ENCODE assay signal across 9 cellular contexts in the genomic region with DNA sequence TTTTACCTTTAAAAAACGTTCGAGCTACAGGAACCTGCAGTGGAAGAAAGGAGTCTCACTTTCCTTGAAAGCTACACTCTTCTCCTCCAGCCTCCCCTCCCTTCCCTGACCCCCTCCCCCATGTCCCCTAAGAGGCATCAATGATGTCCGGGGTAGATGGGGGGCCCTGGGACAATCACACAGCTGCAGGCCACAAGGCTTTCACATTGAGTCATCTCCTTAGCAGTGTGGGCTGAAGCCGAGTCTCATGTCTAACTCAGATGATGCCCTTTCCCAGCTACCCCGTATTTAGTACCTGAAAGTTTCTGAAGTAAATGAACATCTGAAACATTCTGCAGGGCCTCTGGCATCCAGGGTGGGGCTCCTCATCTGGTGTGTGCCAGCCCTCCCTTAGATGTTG. TPM values are rescaled to one million over a fixed set of nuclear protein-coding genes. Genes with fewer than 3 reads are reported as not detected.
DNase-seq lines count a peak whose midpoint lies in the region; ATAC-seq, FAIRE-seq and TF ChIP-seq lines count a peak whose summit lies in the region.
"Had no signal": no experiment of that assay in that cellular context is flagged by ENCODE, and none has a peak within 500 bp of the region (broad histone marks: within the 10 kb centered on the region; RNA-seq: fewer than 3 reads in every experiment).

No MANE protein-coding gene starts in this region.

- H3K27me3 ChIP-seq in gastrocnemius medialis, result peaks cover 5 to 7% (median 6%) of the 10 kb centered on the region in 3 donors

- ATAC-seq in GM21381 (IDR thresholded peaks at IDR 0.05; ENCODE audit: unreplicated experiment) (peak; percentile 78), HG03442 (IDR thresholded peaks at IDR 0.05; ENCODE audit: unreplicated experiment) (peak; percentile 83), gastrocnemius medialis (no peak)

- no peak for TF ChIP-seq POLR2A in gastrocnemius medialis (IDR thresholded peaks at IDR 0.05)

- H3K27ac ChIP-seq in gastrocnemius medialis, result peak overlapping the region in 1 of 4 donors; percentile 67

- peaks cover 12 to 15% of the 10 kb centered on the region in 2 donors for H3K4me1 ChIP-seq in gastrocnemius medialis

- H3K9me3 ChIP-seq in gastrocnemius medialis, result no peaks in the 10 kb centered on the region

- H3K36me3 ChIP-seq in gastrocnemius medialis, result peaks cover 0 to 6% of the 10 kb centered on the region in 2 donors

- H3K4me3 ChIP-seq in gastrocnemius medialis, result peak overlapping the region in 2 of 4 donors; percentile 3 to 15

- in situ Hi-C loops in gastrocnemius medialis (cut with MboI; ENCODE audit: low sequenced_read_pairs in 4 of 4), result no loop called here

- no peak for TF ChIP-seq CTCF in gastrocnemius medialis (IDR thresholded peaks at IDR 0.05 in 4 of 5, conservative IDR thresholded peaks at IDR 0.05 in 1 of 5)

- DNase-seq in GM18507 (ENCODE audit: extremely low spot score, insufficient read length, low read depth), result peak; percentile 61
- peak; percentile 53 for DNase-seq in islet precursor cell
- DNase-seq in gastrocnemius medialis, result no peak
- no peak for DNase-seq in SHP77 (lab: John Stamatoyannopoulos, UW)
- DNase-seq in NCI-H1694 (lab: John Stamatoyannopoulos, UW), result no peak
- DNase-seq in NCI-H1417 treated with DMSO at 0.1 percent for 48 hours (lab: John Stamatoyannopoulos, UW), result no peak

- intact Hi-C loops in gastrocnemius medialis (cut with DNase I; ENCODE audit: low total_unique reads), result no loop called here

- peak; percentile 100 for FAIRE-seq in GM18507 (lab: Jason Lieb, UNC)
- FAIRE-seq: keratinocyte had no signal

RNA-seq across cellular contexts. Expression of gene GPR25, which starts 6.3 kb away (rescaled TPM):
- under 1 TPM in 1 of 4 donors, not detected in 3; 0.24 TPM for total RNA-seq in gastrocnemius medialis

RNA-seq across cellular contexts. Expression of gene INAVA, which starts 28.2 kb away (rescaled TPM):
- total RNA-seq in gastrocnemius medialis, result under 1 TPM in 1 of 4 donors, not detected in 3; 0.58 TPM

Comparison
In these comparisons a context has a peak if more than half of its experiments do, and no peak if none do; other contexts are left out.
1. DNase-seq: peak in GM18507 (single experiment) and islet precursor cell (single experiment); none in gastrocnemius medialis (0 of 2), SHP77 (0 of 2), NCI-H1694 (single experiment) and NCI-H1417 treated with DMSO at 0.1 percent for 48 hours (single experiment).
2. ATAC-seq: peak in GM21381 (single experiment) and HG03442 (single experiment); none in gastrocnemius medialis (0 of 2).